Comparison of ENCODE assay signal across 21 cellular contexts in the genomic region with DNA sequence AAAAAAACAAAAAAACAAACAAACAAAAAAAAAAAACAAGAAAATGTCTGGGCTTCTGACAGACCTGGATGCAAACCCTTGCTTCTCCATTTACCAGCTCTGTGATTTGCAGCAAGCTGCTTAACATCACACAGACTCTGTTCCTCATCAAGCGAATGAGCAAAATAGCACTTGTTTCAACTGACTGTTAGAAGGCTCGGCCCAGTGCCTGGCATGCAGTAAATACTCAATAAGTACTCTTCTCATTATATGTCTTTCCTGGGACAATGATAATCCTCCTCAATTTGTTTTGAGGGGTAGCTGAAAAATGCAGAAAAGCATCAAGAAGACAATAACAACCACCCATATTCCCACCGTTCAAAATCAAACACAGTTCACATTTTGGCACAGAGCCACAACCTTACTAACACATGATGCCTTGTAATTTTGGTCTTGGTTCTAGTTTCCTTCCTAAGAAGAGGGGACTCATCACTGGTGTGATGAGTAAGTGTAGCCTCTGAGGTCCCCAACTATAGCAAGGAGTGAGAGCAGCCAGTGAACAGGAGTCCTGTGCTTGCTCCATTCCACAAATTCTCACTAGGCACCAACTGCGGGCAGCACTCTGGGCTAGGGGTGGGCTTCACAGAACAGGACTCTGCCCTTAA.
A peak's percentile ranks its signal among the peaks of the same experiment; 100 is the strongest.
DNase-seq lines count a peak whose midpoint lies in the region; ATAC-seq and TF ChIP-seq lines count a peak whose summit lies in the region.
"Had no signal": no experiment of that assay in that cellular context is flagged by ENCODE, and none has a peak within 500 bp of the region (broad histone marks: within the 10 kb centered on the region; RNA-seq: fewer than 3 reads in every experiment).

No MANE protein-coding gene starts in this region.

- no peak for ATAC-seq in psoas muscle
- no peak for ATAC-seq in T-cell (replicated peaks in 1 of 4)
- ATAC-seq in activated CD8-positive, alpha-beta T cell treated with anti-CD3 and anti-CD28 coated beads, Interleukin-2, amount 10 ng/mL, durations not matched to agents 7 days and 5 days: no peak
- ATAC-seq: GM12878; heart right ventricle; natural killer cell treated with Interleukin-12 subunit alpha and Interleukin-12 subunit beta and Interleukin-15 and Interleukin-18, amount 100 ng/mL, for 72 hours had no signal

- no peaks in the 10 kb centered on the region for H3K36me3 Mint-ChIP-seq in T-cell
- no peaks in the 10 kb centered on the region for H3K36me3 Mint-ChIP-seq in activated CD8-positive, alpha-beta T cell treated with anti-CD3 and anti-CD28 coated beads, Interleukin-2, amount 10 ng/mL, durations not matched to agents 7 days and 5 days (ENCODE audit: low read depth)
- H3K36me3 Mint-ChIP-seq: activated naive CD4-positive, alpha-beta T cell treated with anti-CD3 and anti-CD28 coated beads, Interleukin-2, amount 50 U/mL, for 24 hours; memory B cell; natural killer cell treated with Interleukin-12 subunit alpha and Interleukin-12 subunit beta and Interleukin-15 and Interleukin-18, amount 100 ng/mL, for 72 hours had no signal

- H3K9me3 ChIP-seq in psoas muscle: no peaks in the 10 kb centered on the region
- H3K9me3 ChIP-seq: heart right ventricle, thoracic aorta had no signal

- no peak overlapping the region for H3K4me3 ChIP-seq in psoas muscle
- H3K4me3 ChIP-seq in lower leg skin (ENCODE audit: low read depth, poor library complexity, severe bottlenecking): no peak overlapping the region
- H3K4me3 ChIP-seq: coronary artery, GM12878, heart right ventricle, thoracic aorta had no signal

- POLR2A ChIA-PET in T-cell (lab: Charles Lee): no interaction called here
- POLR2A ChIA-PET in activated CD8-positive, alpha-beta T cell treated with anti-CD3 and anti-CD28 coated beads, Interleukin-2, amount 10 ng/mL, durations not matched to agents 7 days and 5 days (lab: Charles Lee): no interaction called here

- DNase-seq in ELR (ENCODE audit: low read depth) (peak; percentile 68), LHCN-M2 (ENCODE audit: low read depth) (peak; percentile 10), dermis blood vessel endothelial cell (peak; percentile 54), psoas muscle (no peak), T-cell (no peak), lower leg skin (ENCODE audit: low spot score in 2 of 2) (no peak)
- DNase-seq in activated CD8-positive, alpha-beta T cell treated with anti-CD3 and anti-CD28 coated beads, Interleukin-2, amount 10 ng/mL, durations not matched to agents 7 days and 5 days: no peak
- DNase-seq: activated CD8-positive, alpha-beta memory T cell treated with anti-CD3 and anti-CD28 coated beads, Interleukin-2, amount 50 U/mL, for 4 hours; Calu3; heart right ventricle; islet precursor cell; NCI-H2029; NCI-H526; OCI-M1 had no signal

- H3K27me3 Mint-ChIP-seq in T-cell: no peaks in the 10 kb centered on the region
- peaks cover 22% of the 10 kb centered on the region for H3K27me3 Mint-ChIP-seq in activated CD8-positive, alpha-beta T cell treated with anti-CD3 and anti-CD28 coated beads, Interleukin-2, amount 10 ng/mL, durations not matched to agents 7 days and 5 days (ENCODE audit: low read depth)
- H3K27me3 Mint-ChIP-seq: activated naive CD4-positive, alpha-beta T cell treated with anti-CD3 and anti-CD28 coated beads, Interleukin-2, amount 50 U/mL, for 24 hours; memory B cell had no signal

- H3K9me3 Mint-ChIP-seq in T-cell: no peaks in the 10 kb centered on the region
- no peaks in the 10 kb centered on the region for H3K9me3 Mint-ChIP-seq in activated CD8-positive, alpha-beta T cell treated with anti-CD3 and anti-CD28 coated beads, Interleukin-2, amount 10 ng/mL, durations not matched to agents 7 days and 5 days (ENCODE audit: insufficient read depth)
- H3K9me3 Mint-ChIP-seq: activated naive CD4-positive, alpha-beta T cell treated with anti-CD3 and anti-CD28 coated beads, Interleukin-2, amount 50 U/mL, for 24 hours; memory B cell; natural killer cell treated with Interleukin-12 subunit alpha and Interleukin-12 subunit beta and Interleukin-15 and Interleukin-18, amount 100 ng/mL, for 72 hours had no signal

- peaks cover 20 to 22% (median 22%) of the 10 kb centered on the region in 3 donors for H3K4me1 Mint-ChIP-seq in T-cell
- peaks cover 13% of the 10 kb centered on the region for H3K4me1 Mint-ChIP-seq in activated CD8-positive, alpha-beta T cell treated with anti-CD3 and anti-CD28 coated beads, Interleukin-2, amount 10 ng/mL, durations not matched to agents 7 days and 5 days (ENCODE audit: low read depth)

- 67 to 78% (median 70%) methylated on average over 4 of the region's 4 CpGs for WGBS in psoas muscle, 3 donors
- 80 to 82% methylated on average over 4 of the region's 4 CpGs for WGBS in lower leg skin, 2 donors

- no peak overlapping the region for H3K27ac Mint-ChIP-seq in T-cell
- no peak overlapping the region for H3K27ac Mint-ChIP-seq in activated CD8-positive, alpha-beta T cell treated with anti-CD3 and anti-CD28 coated beads, Interleukin-2, amount 10 ng/mL, durations not matched to agents 7 days and 5 days
- H3K27ac Mint-ChIP-seq: activated naive CD4-positive, alpha-beta T cell treated with anti-CD3 and anti-CD28 coated beads, Interleukin-2, amount 50 U/mL, for 24 hours; B cell; memory B cell; natural killer cell treated with Interleukin-12 subunit alpha and Interleukin-12 subunit beta and Interleukin-15 and Interleukin-18, amount 100 ng/mL, for 72 hours had no signal

- H3K36me3 ChIP-seq in psoas muscle (ENCODE audit: insufficient read depth in 1 of 2, low read depth in 1 of 2): no peaks in the 10 kb centered on the region
- H3K36me3 ChIP-seq: heart right ventricle, thoracic aorta had no signal

- TF ChIP-seq CTCF in psoas muscle (IDR thresholded peaks at IDR 0.05): no peak
- TF ChIP-seq CTCF in lower leg skin (IDR thresholded peaks at IDR 0.05): no peak

- TF ChIP-seq POLR2A in lower leg skin (IDR thresholded peaks at IDR 0.05): no peak

- no peak overlapping the region for H3K4me3 Mint-ChIP-seq in T-cell
- no peak overlapping the region for H3K4me3 Mint-ChIP-seq in activated CD8-positive, alpha-beta T cell treated with anti-CD3 and anti-CD28 coated beads, Interleukin-2, amount 10 ng/mL, durations not matched to agents 7 days and 5 days
- H3K4me3 Mint-ChIP-seq: activated naive CD4-positive, alpha-beta T cell treated with anti-CD3 and anti-CD28 coated beads, Interleukin-2, amount 50 U/mL, for 24 hours; B cell; memory B cell; natural killer cell treated with Interleukin-12 subunit alpha and Interleukin-12 subunit beta and Interleukin-15 and Interleukin-18, amount 100 ng/mL, for 72 hours had no signal

- H3K4me1 ChIP-seq in psoas muscle: peaks cover 33% of the 10 kb centered on the region

- CTCF ChIA-PET in T-cell (lab: Charles Lee): interaction anchor here in 1 of 2 donors (0.6 kb wide), 1 partner anchor 9 kb away, joined by 3 read pairs; no protein-coding TSS in a partner anchor
- CTCF ChIA-PET in activated CD8-positive, alpha-beta T cell treated with anti-CD3 and anti-CD28 coated beads, Interleukin-2, amount 10 ng/mL, durations not matched to agents 7 days and 5 days (lab: Charles Lee): no interaction called here

- intact Hi-C loops in psoas muscle (cut with DNase I): loop anchor here (5.0 kb wide), 4 partner anchors 128 to 453 kb away; partner anchors contain the start of gene CALM1 (in 2 of the 2)
- intact Hi-C loops in lower leg skin (cut with DNase I; ENCODE audit: low total_unique reads): no loop called here

- peak overlapping the region; percentile 98 for H3K27ac ChIP-seq in psoas muscle
- H3K27ac ChIP-seq: coronary artery, heart right ventricle, thoracic aorta had no signal

- H3K27me3 ChIP-seq in psoas muscle (ENCODE audit: insufficient read depth in 3 of 3, low read length in 2 of 3): no peaks in the 10 kb centered on the region
- H3K27me3 ChIP-seq: heart right ventricle had no signal

Comparison
In these comparisons a context has a peak if more than half of its experiments do, and no peak if none do; other contexts are left out.
1. DNase-seq: peak in ELR (single experiment), LHCN-M2 (single experiment) and dermis blood vessel endothelial cell (single experiment); none in psoas muscle (0 of 2), T-cell (0 of 34), lower leg skin (0 of 2) and activated CD8-positive, alpha-beta T cell treated with anti-CD3 and anti-CD28 coated beads, Interleukin-2, amount 10 ng/mL, durations not matched to agents 7 days and 5 days (single experiment).